Comparison of ENCODE assay signal across 17 cellular contexts in the genomic region with DNA sequence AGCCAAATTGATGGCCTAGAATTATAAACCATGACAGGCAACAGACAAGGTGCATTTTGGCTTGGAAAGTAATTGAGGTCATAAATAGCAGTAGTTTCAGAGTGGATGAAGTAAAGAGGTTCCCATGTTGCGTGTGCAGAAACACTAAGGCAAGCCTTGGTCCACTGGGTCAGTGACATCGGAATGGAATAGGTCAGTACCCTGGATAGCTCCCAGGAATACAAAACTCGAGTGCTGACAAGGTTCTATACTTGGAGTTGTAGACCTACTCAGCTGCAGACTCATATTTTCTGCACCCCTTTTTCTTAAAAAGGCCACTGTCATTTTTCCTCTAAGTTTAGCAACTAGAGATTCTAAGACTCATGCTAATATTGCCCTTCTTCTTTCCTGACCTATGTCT.
DNase-seq lines count a peak whose midpoint lies in the region; ATAC-seq and TF ChIP-seq lines count a peak whose summit lies in the region.
"Had no signal": no experiment of that assay in that cellular context is flagged by ENCODE, and none has a peak within 500 bp of the region (broad histone marks: within the 10 kb centered on the region; RNA-seq: fewer than 3 reads in every experiment).

No MANE protein-coding gene starts in this region.

- POLR2A ChIA-PET in PC-3 (lab: Charles Lee; ENCODE audit: unreplicated experiment): no interaction called here
- POLR2A ChIA-PET in RWPE1 (lab: Yijun Ruan, JAX; ENCODE audit: low non-redundant PET): no interaction called here
- POLR2A ChIA-PET in GM10248 (lab: Yijun Ruan, JAX): no interaction called here

- H4K8ac ChIP-seq in mesendoderm (ENCODE audit: low read depth, low read length): no peak overlapping the region

- H3K4me1 ChIP-seq in GM23338 (ENCODE audit: insufficient read depth) (peaks cover 32% of the 10 kb centered on the region), PC-3 (ENCODE audit: insufficient read depth, low read length) (no peaks in the 10 kb centered on the region), mesendoderm (ENCODE audit: control insufficient read depth, low read depth, low read length) (no peaks in the 10 kb centered on the region)

- no peak overlapping the region for H3K9ac ChIP-seq in PC-3 (ENCODE audit: low read length)
- no peak overlapping the region for H3K9ac ChIP-seq in mesendoderm (ENCODE audit: low read length)

- H2BK15ac ChIP-seq in mesendoderm (replicated peaks; ENCODE audit: low read depth): no peak overlapping the region

- no peak overlapping the region for H3K23ac ChIP-seq in mesendoderm (ENCODE audit: low read length)

- H3K4me1 Mint-ChIP-seq in GM23338 (peaks cover 21% of the 10 kb centered on the region), endothelial cell (ENCODE audit: unreplicated experiment) (no peaks in the 10 kb centered on the region)
- H3K4me1 Mint-ChIP-seq: stimulated activated memory B cell treated with anti-CD40 and anti-IgM and Interleukin-4, amounts not matched to agents 10 μg/mL and 1 μg/mL and 100 μg/mL, for 72 hours had no signal

- H3K27ac Mint-ChIP-seq in GM23338 (no peak overlapping the region), endothelial cell (ENCODE audit: unreplicated experiment) (no peak overlapping the region)
- H3K27ac Mint-ChIP-seq: mesothelial cell of epicardium; stimulated activated memory B cell treated with anti-CD40 and anti-IgM and Interleukin-4, amounts not matched to agents 10 μg/mL and 1 μg/mL and 100 μg/mL, for 72 hours had no signal

- H3K4me3 Mint-ChIP-seq in GM23338: no peak overlapping the region
- no peak overlapping the region for H3K4me3 Mint-ChIP-seq in endothelial cell (ENCODE audit: unreplicated experiment)
- H3K4me3 Mint-ChIP-seq: mesothelial cell of epicardium; stimulated activated memory B cell treated with anti-CD40 and anti-IgM and Interleukin-4, amounts not matched to agents 10 μg/mL and 1 μg/mL and 100 μg/mL, for 72 hours had no signal

- H3K4me3 ChIP-seq in GM23338: no peak overlapping the region
- no peak overlapping the region for H3K4me3 ChIP-seq in PC-3 (ENCODE audit: low read length)
- no peak overlapping the region for H3K4me3 ChIP-seq in mesendoderm (ENCODE audit: low read length)

- H3K9me3 Mint-ChIP-seq in GM23338 (no peaks in the 10 kb centered on the region), endothelial cell (ENCODE audit: unreplicated experiment) (no peaks in the 10 kb centered on the region)
- H3K9me3 Mint-ChIP-seq: mesothelial cell of epicardium; stimulated activated memory B cell treated with anti-CD40 and anti-IgM and Interleukin-4, amounts not matched to agents 10 μg/mL and 1 μg/mL and 100 μg/mL, for 72 hours had no signal

- intact Hi-C loops in PC-3 (cut with micrococcal nuclease): no loop called here

- WGBS in mesendoderm (ENCODE audit: extremely low coverage, insufficient coverage, low lambda C conversion rate): no CpG with 5 or more reads among the region's 3 CpGs

- no peaks in the 10 kb centered on the region for H3K79me2 ChIP-seq in GM23338 (replicated peaks; ENCODE audit: insufficient read depth)
- no peaks in the 10 kb centered on the region for H3K79me2 ChIP-seq in PC-3 (ENCODE audit: low read length)
- H3K79me2 ChIP-seq in mesendoderm (ENCODE audit: control insufficient read depth, insufficient read depth, low read length): no peaks in the 10 kb centered on the region

- no peaks in the 10 kb centered on the region for H3K79me1 ChIP-seq in mesendoderm (ENCODE audit: low read length)

- H3F3A ChIP-seq in GM23338 (replicated peaks; ENCODE audit: low read depth) (no peaks in the 10 kb centered on the region), PC-3 (ENCODE audit: low read length, unreplicated experiment) (no peaks in the 10 kb centered on the region)

- H3K4me2 ChIP-seq in GM23338: no peak overlapping the region
- no peak overlapping the region for H3K4me2 ChIP-seq in PC-3 (ENCODE audit: low read length)
- H3K4me2 ChIP-seq in mesendoderm (ENCODE audit: low read length): no peak overlapping the region

- peak; percentile 56 for DNase-seq in GM23338 (ENCODE audit: low spot score)
- peak; percentile 23 for DNase-seq in PC-3
- peak; percentile 34 for DNase-seq in endothelial cell (ENCODE audit: low spot score)
- peak; percentile 34 for DNase-seq in mesendoderm
- DNase-seq in T-helper 2 cell: no peak
- DNase-seq in RWPE1 (ENCODE audit: low spot score): no peak
- no peak for DNase-seq in GM10248 (ENCODE audit: extremely low spot score)
- DNase-seq: activated CD8-positive, alpha-beta memory T cell treated with anti-CD3 and anti-CD28 coated beads, Interleukin-2, amount 50 U/mL, for 4 hours; DMS153; KG1; NCI-H1436; NK-92 treated with Interleukin-12 subunit alpha and Interleukin-12 subunit beta, amount 100 ng/mL, for 24 hours; SIG-M5 had no signal

- H3K18ac ChIP-seq in mesendoderm (ENCODE audit: low read length): no peak overlapping the region

- no peak overlapping the region for H4K5ac ChIP-seq in mesendoderm (ENCODE audit: low read length)

- H3K27me3 Mint-ChIP-seq in GM23338 (ENCODE audit: insufficient read depth, low read depth, poor library complexity): peaks cover 3% of the 10 kb centered on the region
- no peaks in the 10 kb centered on the region for H3K27me3 Mint-ChIP-seq in endothelial cell (ENCODE audit: unreplicated experiment)

- H3K56ac ChIP-seq in mesendoderm (ENCODE audit: low read length): no peak overlapping the region

- H3K36me3 Mint-ChIP-seq in GM23338 (ENCODE audit: low read depth) (no peaks in the 10 kb centered on the region), endothelial cell (ENCODE audit: low read depth, unreplicated experiment) (no peaks in the 10 kb centered on the region)
- H3K36me3 Mint-ChIP-seq: mesothelial cell of epicardium; stimulated activated memory B cell treated with anti-CD40 and anti-IgM and Interleukin-4, amounts not matched to agents 10 μg/mL and 1 μg/mL and 100 μg/mL, for 72 hours had no signal

- H3K9me2 ChIP-seq in GM23338 (ENCODE audit: insufficient read depth) (no peaks in the 10 kb centered on the region), PC-3 (replicated peaks; ENCODE audit: low read length) (no peaks in the 10 kb centered on the region)

- H3K9me3 ChIP-seq in PC-3 (ENCODE audit: low read length): no peaks in the 10 kb centered on the region

- H3K27ac ChIP-seq in GM23338 (ENCODE audit: low read depth) (no peak overlapping the region), PC-3 (ENCODE audit: low read length) (no peak overlapping the region), mesendoderm (ENCODE audit: low read depth, low read length) (no peak overlapping the region), RWPE1 (no peak overlapping the region)
- H3K27ac ChIP-seq: HL-60 had no signal

- no peak overlapping the region for H3K4ac ChIP-seq in mesendoderm (ENCODE audit: low read depth, low read length)

- H4K20me1 ChIP-seq in GM23338 (replicated peaks; ENCODE audit: insufficient read depth) (no peaks in the 10 kb centered on the region), PC-3 (ENCODE audit: low read length) (no peaks in the 10 kb centered on the region)

- H2BK120ac ChIP-seq in mesendoderm (ENCODE audit: low read depth, low read length): no peak overlapping the region

- ATAC-seq in GM23338 (peak; percentile 59; the same call in 2 of the 3 replicates), PC-3 (no peak)
- ATAC-seq: esophagus mucosa; stimulated activated memory B cell treated with anti-CD40 and anti-IgM and Interleukin-4, amounts not matched to agents 10 μg/mL and 1 μg/mL and 100 μg/mL, for 72 hours had no signal

- H2AK5ac ChIP-seq in mesendoderm (ENCODE audit: low read length): no peak overlapping the region

- H3K27me3 ChIP-seq in GM23338 (ENCODE audit: insufficient read depth) (no peaks in the 10 kb centered on the region), PC-3 (ENCODE audit: low read length) (no peaks in the 10 kb centered on the region), mesendoderm (ENCODE audit: insufficient read depth, low read length, poor library complexity) (no peaks in the 10 kb centered on the region)

- H2AFZ ChIP-seq in GM23338 (no peak overlapping the region), PC-3 (ENCODE audit: low read length) (no peak overlapping the region)

- no peaks in the 10 kb centered on the region for H3K36me3 ChIP-seq in GM23338 (ENCODE audit: insufficient read depth)
- H3K36me3 ChIP-seq in PC-3 (ENCODE audit: low read depth, low read length): no peaks in the 10 kb centered on the region
- no peaks in the 10 kb centered on the region for H3K36me3 ChIP-seq in mesendoderm (ENCODE audit: control insufficient read depth, insufficient read depth, low read length)

- no TSS peak for BruUV-seq in PC-3 (replicated peaks; lab: Mats Ljungman, UMichigan)

- CTCF ChIA-PET in PC-3 (lab: Charles Lee): no interaction called here
- CTCF ChIA-PET in RWPE1 (lab: Yijun Ruan, JAX): interaction anchor here (0.5 to 0.9 kb wide), 2 partner anchors 823 to 909 kb away, joined by 3 read pairs; no protein-coding TSS in a partner anchor
- CTCF ChIA-PET in GM10248 (lab: Yijun Ruan, JAX): interaction anchor here (1.0 to 3.3 kb wide), 3 partner anchors 10 to 394 kb away, joined by 3 to 32 read pairs (median 10); no protein-coding TSS in a partner anchor

- no peak overlapping the region for H2BK5ac ChIP-seq in mesendoderm (ENCODE audit: low read length)

- TF ChIP-seq CTCF in GM23338 (conservative IDR thresholded peaks at IDR 0.05; ENCODE audit: low read depth in 2 of 2): no peak
- TF ChIP-seq CTCF in PC-3 (conservative IDR thresholded peaks at IDR 0.05; ENCODE audit: low read depth, low read length): no peak
- no peak for TF ChIP-seq CTCF in endothelial cell (IDR thresholded peaks at IDR 0.05; ENCODE audit: unreplicated experiment)
- no peak for TF ChIP-seq CTCF in RWPE1 (conservative IDR thresholded peaks at IDR 0.05; ENCODE audit: low read depth)
- TF ChIP-seq CTCF in GM10248 (IDR thresholded peaks at IDR 0.05; ENCODE audit: control extremely low read depth, extremely low read depth, low read depth, missing control alignments): no peak

Comparison
In these comparisons a context has a peak if more than half of its experiments do, and no peak if none do; other contexts are left out.
1. DNase-seq: peak in GM23338 (single experiment), PC-3 (single experiment), endothelial cell (single experiment) and mesendoderm (single experiment); none in T-helper 2 cell (0 of 5), RWPE1 (single experiment) and GM10248 (single experiment).